In genomic region chr4:82691431-82691830, GRCh38 we compare ENCODE assay signal across 24 cellular contexts.
"Had no signal": no experiment of that assay in that cellular context is flagged by ENCODE, and none has a peak within 500 bp of the region (broad histone marks: within the 10 kb centered on the region; RNA-seq: fewer than 3 reads in every experiment).

No MANE protein-coding gene starts in this region.

- H3K4me3 ChIP-seq: adrenal gland, body of pancreas, breast epithelium, SJSA1 had no signal

- H3K27me3 ChIP-seq: adrenal gland, body of pancreas, breast epithelium, SJSA1 had no signal

- DNase-seq: activated CD4-positive, alpha-beta T cell treated with anti-CD3 and anti-CD28 coated beads, Interleukin-2, amount 10 ng/mL, durations not matched to agents 24 days and 14 days; activated CD4-positive, alpha-beta T cell treated with anti-CD3 and anti-CD28 coated beads, Interleukin-2, amount 50 U/mL, for 4 hours; activated CD8-positive, alpha-beta T cell treated with anti-CD3 and anti-CD28 coated beads for 36 hours; activated gamma-delta T cell treated with Interleukin-2 at 50 U/mL for 16 hours; activated naive CD4-positive, alpha-beta T cell treated with anti-CD3 and anti-CD28 coated beads for 36 hours; activated T-cell treated with anti-CD3 and anti-CD28 coated beads, Interleukin-2, amount 50 U/mL, for 1 hour; activated T-cell treated with anti-CD3 and anti-CD28 coated beads, Interleukin-2, amount 50 U/mL, for 72 hours; adrenal gland; body of pancreas; Karpas-422; KBM-7; NCI-H1105; NCI-H1417 treated with DMSO at 0.1 percent for 48 hours; NCI-H1694; NCI-H2029; NCI-H345; NCI-H524 treated with DMSO at 0.1 percent for 48 hours; SHP77 treated with DMSO at 0.1 percent for 48 hours; SK-N-SH had no signal

- H3K4me1 ChIP-seq: breast epithelium, SJSA1 had no signal

- H3K9me3 ChIP-seq: adrenal gland, body of pancreas, breast epithelium, SJSA1, SK-N-SH had no signal

- H3K36me3 ChIP-seq: adrenal gland, breast epithelium, SJSA1 had no signal

- H3K4me2 ChIP-seq: SK-N-SH had no signal

- H3K9ac ChIP-seq: SK-N-SH had no signal

- H3K27ac ChIP-seq: adrenal gland, body of pancreas, breast epithelium, SJSA1 had no signal

- ATAC-seq: activated CD8-positive, alpha-beta T cell treated with anti-CD3 and anti-CD28 coated beads for 36 hours; activated naive CD4-positive, alpha-beta T cell treated with anti-CD3 and anti-CD28 coated beads, Interleukin-2, amount 50 U/mL, for 72 hours; activated T-cell treated with anti-CD3 and anti-CD28 coated beads, Interleukin-2, amount 50 U/mL, for 72 hours; activated T-helper 17 cell treated with anti-CD3 and anti-CD28 coated beads, Interleukin-2, amount 50 U/mL, for 72 hours; body of pancreas; Panc1 had no signal
